Comparison of ENCODE assay signal across 17 cellular contexts in genomic region chr22:46455453-46455852, GRCh38.
DNase-seq lines count a peak whose midpoint lies in the region; ATAC-seq, FAIRE-seq and TF ChIP-seq lines count a peak whose summit lies in the region.
"Had no signal": no experiment of that assay in that cellular context is flagged by ENCODE, and none has a peak within 500 bp of the region (broad histone marks: within the 10 kb centered on the region; RNA-seq: fewer than 3 reads in every experiment).

No MANE protein-coding gene starts in this region.

- 93% methylated on average over 5 of the region's 13 CpGs for WGBS in HepG2 (ENCODE audit: low lambda C conversion rate)
- 86% methylated on average over 9 of the region's 13 CpGs for WGBS in right lobe of liver (ENCODE audit: insufficient coverage, low coverage, low lambda C conversion rate, missing lambda C conversion rate)
- 89% methylated on average over 13 of the region's 13 CpGs for WGBS in mammary epithelial cell (ENCODE audit: low coverage, missing lambda C conversion rate)

- TF ChIP-seq EP300 in HepG2 (IDR thresholded peaks at IDR 0.05; ENCODE audit: low read depth in 2 of 2, low read length in 2 of 2) (no peak), HepG2 (CRISPR knock-in tag; IDR thresholded peaks at IDR 0.05; ENCODE audit: borderline replicate concordance) (no peak)

- no peak for FAIRE-seq in HepG2 (lab: Jason Lieb, UNC)
- FAIRE-seq: GM19239 had no signal

- POLR2A ChIA-PET in HepG2 (lab: Yijun Ruan, JAX): no interaction called here

- DNase-seq in HepG2 (ENCODE audit: low spot score) (no peak), right lobe of liver (no peak), mammary epithelial cell (no peak), kidney tubule cell (ENCODE audit: low spot score) (peak; percentile 25), NCI-H524 treated with DMSO at 0.1 percent for 48 hours (lab: John Stamatoyannopoulos, UW) (no peak), D341Med (ENCODE audit: low spot score) (no peak), caudate nucleus (lab: John Stamatoyannopoulos, UW) (no peak)
- DNase-seq: COR-L47; DMS153; NCI-H1105 treated with DMSO at 0.1 percent for 48 hours; NCI-H1930; NCI-H446; NK-92 treated with Interleukin-12 subunit alpha and Interleukin-12 subunit beta, amount 100 ng/mL, for 24 hours; RPMI8226; SJCRH30 had no signal

- dilution Hi-C loops in mammary epithelial cell (cut with HindIII; ENCODE audit: low sequenced_read_pairs): no loop called here

- no peak for ATAC-seq in HepG2
- no peak for ATAC-seq in right lobe of liver
- ATAC-seq in HG03045 (IDR thresholded peaks at IDR 0.05; ENCODE audit: unreplicated experiment): no peak

- no TSS peak for BruUV-seq in HepG2 (replicated peaks; lab: Mats Ljungman, UMichigan)
- no TSS peak for BruUV-seq in mammary epithelial cell (replicated peaks; lab: Mats Ljungman, UMichigan)

- H3K27ac ChIP-seq in HepG2 (ENCODE audit: extremely low read length, insufficient read depth, low read length) (no peak overlapping the region), right lobe of liver (no peak overlapping the region), mammary epithelial cell (ENCODE audit: insufficient read depth, low read depth, low read length) (peak overlapping the region; percentile 50), caudate nucleus (ENCODE audit: low read depth, low read length) (no peak overlapping the region)
- H3K27ac ChIP-seq: SJCRH30 had no signal

- H3K4me2 ChIP-seq in HepG2 (ENCODE audit: low read depth, low read length): no peak overlapping the region
- no peak overlapping the region for H3K4me2 ChIP-seq in mammary epithelial cell (ENCODE audit: insufficient read depth, low read depth, low read length)

- H4K20me1 ChIP-seq in HepG2 (ENCODE audit: insufficient read depth, low read length) (no peaks in the 10 kb centered on the region), mammary epithelial cell (ENCODE audit: insufficient read depth, low read length) (no peaks in the 10 kb centered on the region)

- intact Hi-C loops in HepG2 (cut with micrococcal nuclease; ENCODE audit: unreplicated experiment): loop anchor here (10.0 kb wide), 1 partner anchor 89 kb away; no protein-coding TSS in a partner anchor
- intact Hi-C loops in right lobe of liver (cut with DNase I): no loop called here
- intact Hi-C loops in mammary epithelial cell (cut with micrococcal nuclease): loop anchor here (1.0 to 2.0 kb wide), 2 partner anchors 43 to 83 kb away; no protein-coding TSS in a partner anchor

- H3K4me1 ChIP-seq in HepG2 (ENCODE audit: insufficient read depth, low read length): peaks cover 98% of the 10 kb centered on the region
- H3K4me1 ChIP-seq in right lobe of liver: peaks cover 0 to 12% (median 3%) of the 10 kb centered on the region in 4 donors
- H3K4me1 ChIP-seq in mammary epithelial cell (ENCODE audit: insufficient read depth, low read length): peaks cover 60% of the 10 kb centered on the region
- H3K4me1 ChIP-seq: SJCRH30 had no signal

- H3K79me2 ChIP-seq in HepG2 (ENCODE audit: insufficient read depth, low read length) (no peaks in the 10 kb centered on the region), mammary epithelial cell (ENCODE audit: insufficient read depth, low read length) (peaks cover 69% of the 10 kb centered on the region)

- no peak overlapping the region for H3K9ac ChIP-seq in HepG2 (ENCODE audit: insufficient read depth, low read depth, low read length)
- peak overlapping the region; percentile 35 for H3K9ac ChIP-seq in mammary epithelial cell (ENCODE audit: insufficient read depth, low read length)

- H3K4me3 ChIP-seq in HepG2 (replicated peaks in 1 of 3; ENCODE audit: insufficient read depth in 1 of 3, low read depth in 2 of 3, low read length in 3 of 3): no peak overlapping the region
- no peak overlapping the region for H3K4me3 ChIP-seq in right lobe of liver
- no peak overlapping the region for H3K4me3 ChIP-seq in mammary epithelial cell (replicated peaks in 1 of 3; ENCODE audit: insufficient read depth in 1 of 3, low read depth in 2 of 3, low read length in 3 of 3)
- H3K4me3 ChIP-seq: SJCRH30 had no signal

- H2AFZ ChIP-seq in HepG2 (ENCODE audit: low read length) (no peak overlapping the region), mammary epithelial cell (ENCODE audit: low read depth, low read length) (no peak overlapping the region)

- H3K9me3 ChIP-seq in HepG2 (ENCODE audit: low read length) (no peaks in the 10 kb centered on the region), right lobe of liver (no peaks in the 10 kb centered on the region), mammary epithelial cell (replicated peaks; ENCODE audit: insufficient read depth, low read length) (no peaks in the 10 kb centered on the region)
- H3K9me3 ChIP-seq: SJCRH30 had no signal

- H3K27me3 ChIP-seq in HepG2 (ENCODE audit: control insufficient read depth in 1 of 2, insufficient read depth in 2 of 2, low read length in 2 of 2): no peaks in the 10 kb centered on the region; a peak in 1 of 5 replicates
- H3K27me3 ChIP-seq in right lobe of liver: no peaks in the 10 kb centered on the region
- H3K27me3 ChIP-seq in mammary epithelial cell (ENCODE audit: insufficient read depth, low read length): no peaks in the 10 kb centered on the region

- TF ChIP-seq POLR2A in HepG2 (IDR thresholded peaks at IDR 0.05; ENCODE audit: insufficient read depth in 1 of 2, low read depth in 2 of 2, low read length in 2 of 2): no peak
- TF ChIP-seq POLR2A in right lobe of liver (IDR thresholded peaks at IDR 0.05): no peak

- no peaks in the 10 kb centered on the region for H3K36me3 ChIP-seq in HepG2 (replicated peaks in 1 of 2; ENCODE audit: control insufficient read depth in 1 of 2, insufficient read depth in 2 of 2, low read length in 2 of 2)
- no peaks in the 10 kb centered on the region for H3K36me3 ChIP-seq in right lobe of liver
- H3K36me3 ChIP-seq in mammary epithelial cell (ENCODE audit: insufficient read depth, low read length): no peaks in the 10 kb centered on the region
- H3K36me3 ChIP-seq: SJCRH30 had no signal

- no peak for TF ChIP-seq RAD21 in HepG2 (CRISPR knock-in tag; IDR thresholded peaks at IDR 0.05)

- TF ChIP-seq CTCF in HepG2 (CRISPR knock-in tag; IDR thresholded peaks at IDR 0.05): no peak
- no peak for TF ChIP-seq CTCF in right lobe of liver (IDR thresholded peaks at IDR 0.05)
- TF ChIP-seq CTCF in mammary epithelial cell (conservative IDR thresholded peaks at IDR 0.05 in 1 of 2, IDR thresholded peaks at IDR 0.05 in 1 of 2; ENCODE audit: extremely low read depth in 1 of 2, insufficient read depth in 1 of 2, low read depth in 1 of 2, low read length in 2 of 2): no peak

- in situ Hi-C loops in HepG2 (cut with HindIII; ENCODE audit: extremely low pct_ligation_motif_present, low pct_unique_long_range_greater_than_20kb) (no loop called here), mammary epithelial cell (cut with MboI; ENCODE audit: low sequenced_read_pairs in 2 of 2) (loop anchor here in 1 of 2 donors (10.0 kb wide), 1 partner anchor 79 kb away; the partner anchor contains the start of gene CELSR1)

- CTCF ChIA-PET in HepG2 (lab: Yijun Ruan, JAX; ENCODE audit: low intra/inter-chr PET ratio, low total read pairs): no interaction called here
- CTCF ChIA-PET in mammary epithelial cell (lab: Charles Lee; ENCODE audit: low non-redundant PET): no interaction called here

TF ChIP-seq in HepG2, 621 proteins besides CTCF, POLR2A, EP300 and RAD21:
- no peak for TF ChIP-seq PHF21A (CRISPR knock-in tag; IDR thresholded peaks at IDR 0.05)
- TF ChIP-seq ZBTB38 (CRISPR knock-in tag; IDR thresholded peaks at IDR 0.05): peak; percentile 61

Comparison
In these comparisons a context has a peak if more than half of its experiments do, and no peak if none do; other contexts are left out.
1. intact Hi-C loops: an anchor here in HepG2 (10.0 kb wide) and mammary epithelial cell (1.0 to 2.0 kb wide); none called in right lobe of liver.